1 cellular context compared by ENCODE assay signal in genomic region chr12:107775093-107775721, GRCh38.
TF ChIP-seq lines count a peak whose summit lies in the region.

No MANE protein-coding gene starts in this region.

TF ChIP-seq in HEK293, 187 proteins besides CTCF, POLR2A, EP300 and RAD21 (continued from another document):
- TF ChIP-seq PATZ1 (tag by site-specific recombination; IDR thresholded peaks at IDR 0.05), result 0 out of 2 replicates have a peak, but pooled peaks have one; percentile 22
- no peak for TF ChIP-seq ZNF776 (tag by site-specific recombination; IDR thresholded peaks at IDR 0.05; ENCODE audit: borderline replicate concordance)
- TF ChIP-seq WT1 (tag by site-specific recombination; IDR thresholded peaks at IDR 0.05), result no peak
- no peak for TF ChIP-seq ZNF544 (tag by site-specific recombination; IDR thresholded peaks at IDR 0.05)
